Comparison of ENCODE assay signal across 8 cellular contexts in genomic region chr4:39365931-39366771, GRCh38. TPM values are rescaled to one million over a fixed set of nuclear protein-coding genes. Genes with fewer than 3 reads are reported as not detected.
DNase-seq lines count a peak whose midpoint lies in the region; TF ChIP-seq lines count a peak whose summit lies in the region.

RFC1 (minus strand) TSS chr4:39366362; CDS start chr4:39366241, 121 bp downstream.

- H3K9ac ChIP-seq in SK-N-SH, result peak within 1 kb of the TSS; percentile 88

- H3F3A ChIP-seq in SK-N-SH (replicated peaks; ENCODE audit: insufficient read depth), result peaks cover 11% of the 10 kb centered on the region

- TF ChIP-seq RAD21 in SK-N-SH (IDR thresholded peaks at IDR 0.05; ENCODE audit: low read length), result no peak

- CTCF ChIA-PET in SK-N-SH (lab: Yijun Ruan, JAX), result interaction anchor here (0.6 to 1.6 kb wide), 2 partner anchors 25 to 1303 kb away, joined by 3 to 4 read pairs; no protein-coding TSS in a partner anchor

- peaks cover 53% of the 10 kb centered on the region for H3K79me2 ChIP-seq in SK-N-SH (ENCODE audit: insufficient read depth)

- H3K27me3 ChIP-seq in HAP-1 (ENCODE audit: low read depth) (no peaks in the 10 kb centered on the region), SK-N-SH (ENCODE audit: insufficient read depth) (no peaks in the 10 kb centered on the region), suprapubic skin (no peaks in the 10 kb centered on the region)

- H3K9me2 ChIP-seq in SK-N-SH, result no peaks in the 10 kb centered on the region

- TF ChIP-seq POLR2A in suprapubic skin (IDR thresholded peaks at IDR 0.05), result peak; percentile 43 to 47

- POLR2A ChIA-PET in SK-N-SH (lab: Yijun Ruan, JAX), result interaction anchor here (1.0 kb wide), 1 partner anchor 13 kb away, joined by 3 read pairs; no protein-coding TSS in a partner anchor

- H4K20me1 ChIP-seq in SK-N-SH (ENCODE audit: insufficient read depth), result 0 out of 2 replicates have a peak, but pooled peaks cover 4% of the 10 kb centered on the region

- TF ChIP-seq CTCF in SK-N-SH (IDR thresholded peaks at IDR 0.05) (no peak), suprapubic skin (IDR thresholded peaks at IDR 0.05) (no peak)

- H3K36me3 ChIP-seq in HAP-1 (replicated peaks) (no peaks in the 10 kb centered on the region), SK-N-SH (replicated peaks in 1 of 2; ENCODE audit: control insufficient read depth in 1 of 2, insufficient read depth in 2 of 2, low read length in 1 of 2) (peaks cover 0 to 7% of the 10 kb centered on the region in 2 experiments), suprapubic skin (no peaks in the 10 kb centered on the region)

- 9% methylated on average over 37 of the region's 55 CpGs for WGBS in SK-N-SH (ENCODE audit: low lambda C conversion rate)
- WGBS in suprapubic skin, result 4% methylated on average over 33 of the region's 55 CpGs

- H3K4me2 ChIP-seq in SK-N-SH, result peak within 1 kb of the TSS; percentile 79

- H3K9me3 ChIP-seq in HAP-1, result peaks cover 5% of the 10 kb centered on the region
- no peaks in the 10 kb centered on the region for H3K9me3 ChIP-seq in SK-N-SH
- H3K9me3 ChIP-seq in suprapubic skin, result no peaks in the 10 kb centered on the region

- H3K27ac ChIP-seq in SK-N-SH (ENCODE audit: low read depth in 2 of 2, low read length in 1 of 2) (peak within 1 kb of the TSS; percentile 59 to 78), suprapubic skin (peak within 1 kb of the TSS; percentile 82)

- H3K4me1 ChIP-seq in HAP-1 (peaks cover 7% of the 10 kb centered on the region), SK-N-SH (ENCODE audit: control insufficient read depth in 1 of 2, insufficient read depth in 2 of 2, low read depth in 1 of 2, low read length in 1 of 2) (peaks cover 0 to 12% of the 10 kb centered on the region in 2 experiments; a peak in 2 of 4 replicates), suprapubic skin (peaks cover 19% of the 10 kb centered on the region)

- peak; percentile 88 for DNase-seq in EL
- peak; percentile 85 to 95 for DNase-seq in HAP-1 (ENCODE audit: low spot score in 2 of 2)
- DNase-seq in MV-4-11 (lab: John Stamatoyannopoulos, UW), result peak; percentile 73
- DNase-seq in SK-N-SH, result peak; percentile 87
- DNase-seq in activated naive CD4-positive, alpha-beta T cell treated with anti-CD3 and anti-CD28 coated beads, Interleukin-2, amount 50 U/mL, for 16 hours, result peak; percentile 94
- DNase-seq in glomerular endothelial cell (ENCODE audit: extremely low read depth, low read depth, low spot score), result no peak
- peak; percentile 71 for DNase-seq in occipital lobe (lab: John Stamatoyannopoulos, UW)
- DNase-seq in suprapubic skin (ENCODE audit: low spot score in 2 of 2), result peak; percentile 95 to 97

- TF ChIP-seq EP300 in SK-N-SH (IDR thresholded peaks at IDR 0.05; ENCODE audit: borderline replicate concordance in 1 of 2, low read depth in 1 of 2, low read length in 1 of 2) (peak in 1 of 2 experiments; percentile 25; a peak in 1 of 4 replicates), suprapubic skin (IDR thresholded peaks at IDR 0.05) (no peak)

- in situ Hi-C loops in HAP-1 (cut with MboI; ENCODE audit: low sequenced_read_pairs), result no loop called here

- peak within 1 kb of the TSS; percentile 97 for H2AFZ ChIP-seq in SK-N-SH (ENCODE audit: low read depth)

- peak within 1 kb of the TSS; percentile 89 for H3K4me3 ChIP-seq in HAP-1
- H3K4me3 ChIP-seq in SK-N-SH (ENCODE audit: low read depth in 2 of 2, low read length in 1 of 2), result peak within 1 kb of the TSS; percentile 91 to 95
- peak within 1 kb of the TSS; percentile 83 for H3K4me3 ChIP-seq in suprapubic skin

TF ChIP-seq in SK-N-SH, 30 proteins besides CTCF, POLR2A, EP300 and RAD21:
- TF ChIP-seq MXI1 (IDR thresholded peaks at IDR 0.05; ENCODE audit: low read depth, low read length), result peak; percentile 78
- TF ChIP-seq MAX (IDR thresholded peaks at IDR 0.05; ENCODE audit: low read depth), result peak; percentile 100
- peak; percentile 69 for TF ChIP-seq ELF1 (IDR thresholded peaks at IDR 0.05)
- no peak for TF ChIP-seq JUND (IDR thresholded peaks at IDR 0.05)
- TF ChIP-seq GABPA (IDR thresholded peaks at IDR 0.05; ENCODE audit: low read depth), result peak; percentile 48
- TF ChIP-seq ZBTB33 (IDR thresholded peaks at IDR 0.05; ENCODE audit: borderline replicate concordance, low read depth), result peak; percentile 88
- peak; percentile 65 for TF ChIP-seq GATA2 (CRISPR knock-in tag; IDR thresholded peaks at IDR 0.05)
- no peak for TF ChIP-seq FOXJ3 (CRISPR knock-in tag; IDR thresholded peaks at IDR 0.05)
- TF ChIP-seq USF1 (IDR thresholded peaks at IDR 0.05; ENCODE audit: borderline replicate concordance, low read depth), result peak; percentile 23; the same call in 1 of the 2 replicates
- peak; percentile 85; the same call in 1 of the 2 replicates for TF ChIP-seq SIN3A (IDR thresholded peaks at IDR 0.05; ENCODE audit: borderline replicate concordance, low read depth, low read length)
- TF ChIP-seq POLR2AphosphoS5 (IDR thresholded peaks at IDR 0.05; ENCODE audit: low read depth, low read length), result peak; percentile 72
- TF ChIP-seq RFX5 (IDR thresholded peaks at IDR 0.05; ENCODE audit: low read length), result no peak
- peak; percentile 57 for TF ChIP-seq TAF1 (IDR thresholded peaks at IDR 0.05; ENCODE audit: borderline replicate concordance, low read depth, low read length)
- peak; percentile 94 for TF ChIP-seq CHD2 (IDR thresholded peaks at IDR 0.05; ENCODE audit: low read length, partially characterized antibody)

RNA-seq across cellular contexts. Expression of gene RFC1, which starts in this region (rescaled TPM):
- polyA plus RNA-seq in SK-N-SH (2012; rRNA removed), result 14.9 and 19.2 TPM in 2 replicates
- polyA plus RNA-seq in SK-N-SH (2012; cell fraction: cytosol; rRNA removed), result 17.9 and 19.0 TPM in 2 replicates
- polyA plus RNA-seq in SK-N-SH (2012; cell fraction: nucleus; rRNA removed), result 5.9 and 17.0 TPM in 2 replicates
- total RNA-seq in glomerular endothelial cell, result 27.7 and 32.1 TPM in 2 replicates
- total RNA-seq in occipital lobe, result 46.9 TPM
- total RNA-seq in suprapubic skin, result 10 to 100 TPM; 24.9 to 40.1 (median 27.0) TPM
